In genomic region chr12:116426391-116427136, GRCh38 we compare ENCODE assay signal across 1 cellular context.
TF ChIP-seq lines count a peak whose summit lies in the region.

No MANE protein-coding gene starts in this region.

TF ChIP-seq in K562, 482 proteins besides CTCF, POLR2A, EP300 and RAD21 (continued from another document and continues in another):
- TF ChIP-seq RCOR1 (IDR thresholded peaks at IDR 0.05; ENCODE audit: borderline replicate concordance in 1 of 2, low read depth in 2 of 2, low read length in 2 of 2) (no peak; a peak in 1 of 4 replicates), TCF7 (IDR thresholded peaks at IDR 0.05; ENCODE audit: borderline replicate concordance) (peak; percentile 70; the same call in 1 of the 2 replicates), PHTF2 (CRISPR knock-in tag; IDR thresholded peaks at IDR 0.05) (no peak), KLF1 (tag; IDR thresholded peaks at IDR 0.05) (no peak), MGA (IDR thresholded peaks at IDR 0.05) (no peak), SRSF1 (IDR thresholded peaks at IDR 0.05; ENCODE audit: low read depth, low read length) (no peak), MCM3 (IDR thresholded peaks at IDR 0.05) (no peak), ZNF384 (IDR thresholded peaks at IDR 0.05; ENCODE audit: low read depth, low read length) (no peak), ZNF239 (CRISPR knock-in tag; IDR thresholded peaks at IDR 0.05) (no peak), CBX3 (IDR thresholded peaks at IDR 0.05; ENCODE audit: borderline replicate concordance in 1 of 2, low read length in 2 of 2) (no peak), CBFB (CRISPR knock-in tag; IDR thresholded peaks at IDR 0.05) (no peak), ZNF431 (CRISPR knock-in tag; IDR thresholded peaks at IDR 0.05) (no peak), NFYB (IDR thresholded peaks at IDR 0.05; ENCODE audit: extremely low read depth, insufficient read length) (no peak), ZSCAN29 (IDR thresholded peaks at IDR 0.05) (no peak), DPF2 (IDR thresholded peaks at IDR 0.05) (peak; percentile 71), MEF2D (tag; conservative IDR thresholded peaks at IDR 0.05; ENCODE audit: low read depth) (no peak), STAG1 (CRISPR knock-in tag; IDR thresholded peaks at IDR 0.05; ENCODE audit: borderline replicate concordance) (no peak), TGIF2 (CRISPR knock-in tag; IDR thresholded peaks at IDR 0.05) (no peak), FOS (IDR thresholded peaks at IDR 0.05; ENCODE audit: extremely low read depth, insufficient read length) (no peak), KAT8 (IDR thresholded peaks at IDR 0.05; ENCODE audit: low read depth) (no peak), TRIM24 (IDR thresholded peaks at IDR 0.05) (peak; percentile 18 to 60; a peak in 2 of 4 replicates), CBFA2T2 (conservative IDR thresholded peaks at IDR 0.05) (peak; percentile 82), ZNF280A (IDR thresholded peaks at IDR 0.05; ENCODE audit: low read depth, partially characterized antibody) (no peak), ZHX1 (conservative IDR thresholded peaks at IDR 0.05; ENCODE audit: low read length) (no peak), RBM14 (IDR thresholded peaks at IDR 0.05; ENCODE audit: borderline replicate concordance, insufficient read depth, low read depth, low read length) (no peak), VEZF1 (CRISPR knock-in tag; IDR thresholded peaks at IDR 0.05) (peak; percentile 42; the same call in 1 of the 2 replicates)
- TF ChIP-seq, protein P1, sequence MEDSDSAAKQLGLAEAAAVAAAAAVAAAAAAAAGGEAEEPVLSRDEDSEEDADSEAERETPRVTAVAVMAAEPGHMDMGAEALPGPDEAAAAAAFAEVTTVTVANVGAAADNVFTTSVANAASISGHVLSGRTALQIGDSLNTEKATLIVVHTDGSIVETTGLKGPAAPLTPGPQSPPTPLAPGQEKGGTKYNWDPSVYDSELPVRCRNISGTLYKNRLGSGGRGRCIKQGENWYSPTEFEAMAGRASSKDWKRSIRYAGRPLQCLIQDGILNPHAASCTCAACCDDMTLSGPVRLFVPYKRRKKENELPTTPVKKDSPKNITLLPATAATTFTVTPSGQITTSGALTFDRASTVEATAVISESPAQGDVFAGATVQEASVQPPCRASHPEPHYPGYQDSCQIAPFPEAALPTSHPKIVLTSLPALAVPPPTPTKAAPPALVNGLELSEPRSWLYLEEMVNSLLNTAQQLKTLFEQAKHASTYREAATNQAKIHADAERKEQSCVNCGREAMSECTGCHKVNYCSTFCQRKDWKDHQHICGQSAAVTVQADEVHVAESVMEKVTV (CRISPR knock-in tag; IDR thresholded peaks at IDR 0.05) = no peak
- TF ChIP-seq, protein P2, sequence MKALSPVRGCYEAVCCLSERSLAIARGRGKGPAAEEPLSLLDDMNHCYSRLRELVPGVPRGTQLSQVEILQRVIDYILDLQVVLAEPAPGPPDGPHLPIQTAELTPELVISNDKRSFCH (CRISPR knock-in tag; IDR thresholded peaks at IDR 0.05) = no peak
- TF ChIP-seq, protein P2 (tag; IDR thresholded peaks at IDR 0.05) = no peak
- TF ChIP-seq, protein P3, sequence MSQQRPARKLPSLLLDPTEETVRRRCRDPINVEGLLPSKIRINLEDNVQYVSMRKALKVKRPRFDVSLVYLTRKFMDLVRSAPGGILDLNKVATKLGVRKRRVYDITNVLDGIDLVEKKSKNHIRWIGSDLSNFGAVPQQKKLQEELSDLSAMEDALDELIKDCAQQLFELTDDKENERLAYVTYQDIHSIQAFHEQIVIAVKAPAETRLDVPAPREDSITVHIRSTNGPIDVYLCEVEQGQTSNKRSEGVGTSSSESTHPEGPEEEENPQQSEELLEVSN (IDR thresholded peaks at IDR 0.05; ENCODE audit: borderline replicate concordance in 1 of 2, extremely low read depth in 1 of 2, insufficient read depth in 1 of 2, insufficient read length in 1 of 2, low read depth in 1 of 2, low read length in 1 of 2, poor library complexity in 1 of 2, severe bottlenecking in 1 of 2) = no peak
- TF ChIP-seq, protein P4, sequence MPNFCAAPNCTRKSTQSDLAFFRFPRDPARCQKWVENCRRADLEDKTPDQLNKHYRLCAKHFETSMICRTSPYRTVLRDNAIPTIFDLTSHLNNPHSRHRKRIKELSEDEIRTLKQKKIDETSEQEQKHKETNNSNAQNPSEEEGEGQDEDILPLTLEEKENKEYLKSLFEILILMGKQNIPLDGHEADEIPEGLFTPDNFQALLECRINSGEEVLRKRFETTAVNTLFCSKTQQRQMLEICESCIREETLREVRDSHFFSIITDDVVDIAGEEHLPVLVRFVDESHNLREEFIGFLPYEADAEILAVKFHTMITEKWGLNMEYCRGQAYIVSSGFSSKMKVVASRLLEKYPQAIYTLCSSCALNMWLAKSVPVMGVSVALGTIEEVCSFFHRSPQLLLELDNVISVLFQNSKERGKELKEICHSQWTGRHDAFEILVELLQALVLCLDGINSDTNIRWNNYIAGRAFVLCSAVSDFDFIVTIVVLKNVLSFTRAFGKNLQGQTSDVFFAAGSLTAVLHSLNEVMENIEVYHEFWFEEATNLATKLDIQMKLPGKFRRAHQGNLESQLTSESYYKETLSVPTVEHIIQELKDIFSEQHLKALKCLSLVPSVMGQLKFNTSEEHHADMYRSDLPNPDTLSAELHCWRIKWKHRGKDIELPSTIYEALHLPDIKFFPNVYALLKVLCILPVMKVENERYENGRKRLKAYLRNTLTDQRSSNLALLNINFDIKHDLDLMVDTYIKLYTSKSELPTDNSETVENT (CRISPR knock-in tag; IDR thresholded peaks at IDR 0.05) = no peak
